ENCODE assay signal across 20 cellular contexts in genomic region chr10:125033146-125033924, GRCh38.
"Had no signal": no experiment of that assay in that cellular context is flagged by ENCODE, and none has a peak within 500 bp of the region (broad histone marks: within the 10 kb centered on the region; RNA-seq: fewer than 3 reads in every experiment).

No MANE protein-coding gene starts in this region.

- H3K27ac Mint-ChIP-seq: activated CD8-positive, alpha-beta T cell treated with anti-CD3 and anti-CD28 coated beads for 36 hours; activated naive CD4-positive, alpha-beta T cell treated with anti-CD3 and anti-CD28 coated beads, Interleukin-2, amount 50 U/mL, for 72 hours; dendritic cell treated with granulocyte-macrophage colony-stimulating factor and Interleukin-4, amounts not matched to agents 40 ng/mL and 50 ng/mL, for 4 days; stimulated activated naive B cell treated with anti-CD40 and anti-IgM and Interleukin-4, amounts not matched to agents 10 μg/mL and 1 μg/mL and 100 μg/mL, for 72 hours; T-helper 17 cell had no signal

- H3K9me3 ChIP-seq: body of pancreas, neutrophil, right atrium auricular region, thyroid gland had no signal

- DNase-seq: activated CD4-positive, alpha-beta T cell treated with anti-CD3 and anti-CD28 coated beads for 4 hours; activated CD8-positive, alpha-beta T cell treated with anti-CD3 and anti-CD28 coated beads for 36 hours; activated effector memory CD4-positive, alpha-beta T cell treated with anti-CD3 and anti-CD28 coated beads, Interleukin-2, amount 50 U/mL, for 16 hours; activated T-cell treated with anti-CD3 and anti-CD28 coated beads, Interleukin-2, amount 50 U/mL, for 48 hours; body of pancreas; central memory CD4-positive, alpha-beta T cell; effector memory CD4-positive, alpha-beta T cell; foreskin melanocyte; stimulated activated CD4-positive, alpha-beta T cell treated with anti-CD3 and anti-CD28 coated beads, Interleukin-15, amount 100 ng/mL, for 24 hours; stimulated activated CD4-positive, alpha-beta T cell treated with anti-CD3 and anti-CD28 coated beads, Interleukin-4, amount 100 ng/mL, for 1 hour; stimulated activated naive B cell treated with anti-CD40 and anti-IgM and Interleukin-4, amounts not matched to agents 10 μg/mL and 1 μg/mL and 100 μg/mL, for 72 hours; T-helper 17 cell; thyroid gland; WERI-Rb-1 had no signal

- ATAC-seq: activated CD8-positive, alpha-beta T cell treated with anti-CD3 and anti-CD28 coated beads for 36 hours; activated naive CD4-positive, alpha-beta T cell treated with anti-CD3 and anti-CD28 coated beads, Interleukin-2, amount 50 U/mL, for 72 hours; body of pancreas; stimulated activated naive B cell treated with anti-CD40 and anti-IgM and Interleukin-4, amounts not matched to agents 10 μg/mL and 1 μg/mL and 100 μg/mL, for 72 hours; T-helper 17 cell had no signal

- H3K4me3 Mint-ChIP-seq: activated CD8-positive, alpha-beta T cell treated with anti-CD3 and anti-CD28 coated beads for 36 hours; dendritic cell treated with granulocyte-macrophage colony-stimulating factor and Interleukin-4, amounts not matched to agents 40 ng/mL and 50 ng/mL, for 4 days; stimulated activated naive B cell treated with anti-CD40 and anti-IgM and Interleukin-4, amounts not matched to agents 10 μg/mL and 1 μg/mL and 100 μg/mL, for 72 hours; T-helper 17 cell had no signal

- H3K36me3 Mint-ChIP-seq: activated naive CD4-positive, alpha-beta T cell treated with anti-CD3 and anti-CD28 coated beads, Interleukin-2, amount 50 U/mL, for 72 hours; stimulated activated naive B cell treated with anti-CD40 and anti-IgM and Interleukin-4, amounts not matched to agents 10 μg/mL and 1 μg/mL and 100 μg/mL, for 72 hours had no signal

- H3K36me3 ChIP-seq: thyroid gland had no signal

- H3K27ac ChIP-seq: body of pancreas, neutrophil, right atrium auricular region, skin epidermis, thyroid gland, WERI-Rb-1 had no signal

- H3K27me3 Mint-ChIP-seq: activated CD8-positive, alpha-beta T cell treated with anti-CD3 and anti-CD28 coated beads for 36 hours; dendritic cell treated with granulocyte-macrophage colony-stimulating factor and Interleukin-4, amounts not matched to agents 40 ng/mL and 50 ng/mL, for 4 days had no signal

- H3K27me3 ChIP-seq: body of pancreas, neutrophil, right atrium auricular region, thyroid gland had no signal

- H3K4me3 ChIP-seq: body of pancreas, lung, right atrium auricular region, skin epidermis, thyroid gland had no signal

- H3K9me3 Mint-ChIP-seq: activated CD8-positive, alpha-beta T cell treated with anti-CD3 and anti-CD28 coated beads for 36 hours; activated naive CD4-positive, alpha-beta T cell treated with anti-CD3 and anti-CD28 coated beads, Interleukin-2, amount 50 U/mL, for 72 hours; dendritic cell treated with granulocyte-macrophage colony-stimulating factor and Interleukin-4, amounts not matched to agents 40 ng/mL and 50 ng/mL, for 4 days; stimulated activated naive B cell treated with anti-CD40 and anti-IgM and Interleukin-4, amounts not matched to agents 10 μg/mL and 1 μg/mL and 100 μg/mL, for 72 hours had no signal

- H3K4me1 Mint-ChIP-seq: stimulated activated naive B cell treated with anti-CD40 and anti-IgM and Interleukin-4, amounts not matched to agents 10 μg/mL and 1 μg/mL and 100 μg/mL, for 72 hours; T-helper 17 cell had no signal
